Comparison of ENCODE assay signal across 26 cellular contexts in genomic region chr13:93529961-93530360, GRCh38.
DNase-seq lines count a peak whose midpoint lies in the region.
"Had no signal": no experiment of that assay in that cellular context is flagged by ENCODE, and none has a peak within 500 bp of the region (broad histone marks: within the 10 kb centered on the region; RNA-seq: fewer than 3 reads in every experiment).

No MANE protein-coding gene starts in this region.

- peak; percentile 58 for DNase-seq in DMS 273 treated with DMSO at 0.1 percent for 48 hours (lab: John Stamatoyannopoulos, UW)
- DNase-seq in NCI-H69 (lab: John Stamatoyannopoulos, UW): peak; percentile 96
- peak; percentile 51 for DNase-seq in fibroblast of peridontal ligament (ENCODE audit: extremely low read depth)
- peak; percentile 42 for DNase-seq in renal cortical epithelial cell (ENCODE audit: low read depth)
- DNase-seq in putamen (ENCODE audit: low spot score): no peak
- DNase-seq in NCI-H446 treated with DMSO at 0.1 percent for 48 hours (lab: John Stamatoyannopoulos, UW): no peak
- DNase-seq in UCSD-AML1 (lab: John Stamatoyannopoulos, UW; ENCODE audit: unreplicated experiment): no peak
- DNase-seq: activated CD4-positive, alpha-beta T cell treated with anti-CD3 and anti-CD28 coated beads, Interleukin-2, amount 10 ng/mL, durations not matched to agents 24 days and 14 days; activated gamma-delta T cell treated with Interleukin-2 at 50 U/mL for 16 hours; activated naive CD8-positive, alpha-beta T cell treated with anti-CD3 and anti-CD28 coated beads, Interleukin-2, amount 10 ng/mL, durations not matched to agents 7 days and 5 days; activated T-cell treated with anti-CD3 and anti-CD28 coated beads, Interleukin-2, amount 50 U/mL, for 4 hours; caudate nucleus; CD4-positive, alpha-beta memory T cell; effector memory CD8-positive, alpha-beta T cell; EL; erythroblast; H7; natural killer cell; NCI-H2029 treated with DMSO at 0.1 percent for 48 hours; NCI-H345; NCI-H774; occipital lobe; Peyer's patch; stimulated activated naive CD8-positive, alpha-beta T cell treated with anti-CD3 and anti-CD28 coated beads, Interleukin-15, Interleukin-2, amounts not matched to agents 100 U/mL and 50 U/mL, for 24 hours; T-helper 9 cell; testis had no signal

Comparison
In these comparisons a context has a peak if more than half of its experiments do, and no peak if none do; other contexts are left out.
1. DNase-seq: peak in DMS 273 treated with DMSO at 0.1 percent for 48 hours (single experiment), NCI-H69 (single experiment), fibroblast of peridontal ligament (single experiment) and renal cortical epithelial cell (single experiment); none in putamen (single experiment), NCI-H446 treated with DMSO at 0.1 percent for 48 hours (single experiment) and UCSD-AML1 (single experiment).